8 cellular contexts compared by ENCODE assay signal in genomic region chr11:45147017-45147728, GRCh38. TPM values are rescaled to one million over a fixed set of nuclear protein-coding genes. Genes with fewer than 3 reads are reported as not detected.
DNase-seq lines count a peak whose midpoint lies in the region; TF ChIP-seq lines count a peak whose summit lies in the region.

No MANE protein-coding gene starts in this region.

- peak overlapping the region; percentile 42 for H3K27ac Mint-ChIP-seq in neural progenitor cell

- H3K9ac ChIP-seq in neural progenitor cell, result no peak overlapping the region

- peak overlapping the region; percentile 89 for H3K4me3 Mint-ChIP-seq in neural progenitor cell

- TF ChIP-seq POLR2A in stomach (IDR thresholded peaks at IDR 0.05), result peak in 1 of 4 donors; percentile 42

- H3K4me1 ChIP-seq in SJCRH30 (no peaks in the 10 kb centered on the region), neural progenitor cell (peaks cover 9% of the 10 kb centered on the region), stomach (peaks cover 22 to 53% (median 27%) of the 10 kb centered on the region in 4 donors)

- peaks cover 27% of the 10 kb centered on the region for H3K27me3 Mint-ChIP-seq in neural progenitor cell (ENCODE audit: insufficient read depth, low read depth)

- DNase-seq in GM04503 (ENCODE audit: low read depth) (peak; percentile 76), HFF-Myc (ENCODE audit: extremely low read depth, low read depth) (peak; percentile 69), MV-4-11 (lab: John Stamatoyannopoulos, UW) (peak; percentile 87), SJCRH30 (peak; percentile 94 to 95), foreskin melanocyte (peak; percentile 91), neural progenitor cell (ENCODE audit: low spot score) (peak; percentile 97), stomach (peak; percentile 97)
- peak; percentile 93 for DNase-seq in activated naive CD4-positive, alpha-beta T cell treated with Interleukin-2 at 50 U/mL for 16 hours

- peaks cover 10% of the 10 kb centered on the region for H3K9me3 Mint-ChIP-seq in neural progenitor cell

- no peak for TF ChIP-seq EP300 in stomach (IDR thresholded peaks at IDR 0.05)

- no peaks in the 10 kb centered on the region for H3K9me3 ChIP-seq in SJCRH30 (replicated peaks)
- no peaks in the 10 kb centered on the region for H3K9me3 ChIP-seq in neural progenitor cell (ENCODE audit: low read depth)
- H3K9me3 ChIP-seq in stomach, result no peaks in the 10 kb centered on the region

- H3K4me1 Mint-ChIP-seq in neural progenitor cell, result peaks cover 26% of the 10 kb centered on the region

- no peak for TF ChIP-seq CTCF in HFF-Myc (IDR thresholded peaks at IDR 0.05; ENCODE audit: low read depth, low read length, missing control alignments)
- TF ChIP-seq CTCF in neural progenitor cell (IDR thresholded peaks at IDR 0.05), result no peak
- no peak for TF ChIP-seq CTCF in stomach (IDR thresholded peaks at IDR 0.05)

- H3F3A ChIP-seq in neural progenitor cell (ENCODE audit: low read depth), result peaks cover 9% of the 10 kb centered on the region

- no peaks in the 10 kb centered on the region for H4K20me1 ChIP-seq in neural progenitor cell (ENCODE audit: low read depth)

- H3K36me3 Mint-ChIP-seq in neural progenitor cell, result peaks cover 3% of the 10 kb centered on the region

- H3K27me3 ChIP-seq in SJCRH30 (no peaks in the 10 kb centered on the region), neural progenitor cell (peaks cover 45% of the 10 kb centered on the region), stomach (peaks cover 0 to 9% (median 0%) of the 10 kb centered on the region in 3 donors)

- H3K4me3 ChIP-seq in HFF-Myc (replicated peaks; ENCODE audit: low read depth, low read length), result peak overlapping the region; percentile 71
- peak overlapping the region; percentile 67 for H3K4me3 ChIP-seq in SJCRH30
- H3K4me3 ChIP-seq in neural progenitor cell, result peak overlapping the region; percentile 100
- H3K4me3 ChIP-seq in stomach, result peak overlapping the region; percentile 57 to 77 (median 64)

- H3K27ac ChIP-seq in SJCRH30, result peak overlapping the region; percentile 31; the same call in 1 of the 2 replicates
- no peak overlapping the region for H3K27ac ChIP-seq in neural progenitor cell
- peak overlapping the region; percentile 95 to 100 (median 98) for H3K27ac ChIP-seq in stomach

- H3K36me3 ChIP-seq in SJCRH30 (no peaks in the 10 kb centered on the region), neural progenitor cell (no peaks in the 10 kb centered on the region), stomach (no peaks in the 10 kb centered on the region)

- 0 to 2% (median 1%) methylated on average over 8 to 88 of the region's 88 CpGs for WGBS in stomach, 5 donors

- peaks cover 27% of the 10 kb centered on the region for H3K79me2 ChIP-seq in neural progenitor cell (ENCODE audit: low read depth)

- H2AFZ ChIP-seq in neural progenitor cell (replicated peaks), result peak overlapping the region; percentile 93

- intact Hi-C loops in stomach (cut with DNase I; ENCODE audit: low total_unique reads), result no loop called here

- H3K4me2 ChIP-seq in neural progenitor cell, result peak overlapping the region; percentile 93

RNA-seq across cellular contexts. Expression of gene PRDM11, which starts 0.7 kb away (rescaled TPM):
- total RNA-seq in SJCRH30 (2014; rRNA removed; shearing (Covaris generic)), result 13.1 and 14.7 TPM in 2 replicates
- total RNA-seq in neural progenitor cell (ENCODE audit: low replicate concordance) (1.8 and 5.3 TPM in 2 replicates), stomach (100 to 1,000 TPM in 1 of 5 donors, 10 to 100 TPM in 3, 1 to 10 TPM in 1; 4.5 to 139 (median 14.2) TPM)
- polyA plus RNA-seq in stomach, result 1 to 10 TPM; 1.2 to 3.5 (median 2.6) TPM
